Comparison of ENCODE assay signal across 9 cellular contexts in the genomic region with DNA sequence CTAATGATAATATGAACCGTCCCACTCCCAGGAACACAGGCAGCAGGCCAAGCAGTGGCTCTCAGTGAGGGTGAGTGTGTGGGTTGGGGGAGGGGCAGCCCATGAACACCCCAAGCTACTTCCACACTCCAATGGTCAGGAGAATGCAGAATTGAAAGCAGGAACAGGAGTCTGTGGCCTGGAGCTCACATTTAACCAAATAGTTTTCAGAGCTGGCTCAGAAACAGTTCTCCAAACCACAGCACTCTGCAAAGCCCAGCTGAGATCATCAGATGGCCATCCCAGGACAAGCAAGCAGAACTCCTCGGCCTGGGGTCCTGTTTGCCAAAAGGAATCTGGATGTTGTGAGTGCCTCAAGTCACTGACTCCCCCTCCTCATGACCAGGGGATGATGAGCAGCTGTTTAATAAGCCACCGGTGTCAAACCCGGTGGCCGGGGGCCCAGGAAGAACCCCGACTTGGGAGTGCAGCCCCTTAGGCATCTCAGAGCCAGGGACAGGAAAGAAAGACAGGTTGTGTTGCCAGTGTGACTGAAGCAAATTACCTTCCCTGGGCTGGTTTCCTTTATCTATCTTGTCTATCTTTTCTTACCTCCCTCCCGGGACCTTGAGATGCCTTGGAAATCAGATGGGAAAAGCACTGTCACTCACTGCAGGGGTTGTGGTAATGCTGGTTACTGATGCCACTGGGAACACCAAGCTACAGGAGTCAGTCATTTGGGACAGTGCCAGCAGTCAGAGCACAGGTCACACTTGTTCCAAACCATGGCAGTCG. TPM values are rescaled to one million over a fixed set of nuclear protein-coding genes. Genes with fewer than 3 reads are reported as not detected.
DNase-seq lines count a peak whose midpoint lies in the region; ATAC-seq and TF ChIP-seq lines count a peak whose summit lies in the region.
"Had no signal": no experiment of that assay in that cellular context is flagged by ENCODE, and none has a peak within 500 bp of the region (broad histone marks: within the 10 kb centered on the region; RNA-seq: fewer than 3 reads in every experiment).

No MANE protein-coding gene starts in this region.

- no peak for DNase-seq in Right ventricle myocardium inferior (ENCODE audit: missing footprints)
- no peak for DNase-seq in cardiac septum (ENCODE audit: low spot score)
- DNase-seq in adrenal gland: peak; percentile 24 to 67 (median 46)
- peak; percentile 31 to 54 for DNase-seq in left colon
- DNase-seq in NCI-H1694 (lab: John Stamatoyannopoulos, UW): no peak
- no peak for DNase-seq in NCI-H2081 treated with DMSO at 0.1 percent for 48 hours (lab: John Stamatoyannopoulos, UW)
- no peak for DNase-seq in NCI-H524 (lab: John Stamatoyannopoulos, UW)

- ATAC-seq in Right ventricle myocardium inferior: peak; percentile 66
- peak; percentile 54 for ATAC-seq in HG03460 (IDR thresholded peaks at IDR 0.05; ENCODE audit: unreplicated experiment)
- peak; percentile 33 for ATAC-seq in left colon
- ATAC-seq: activated naive CD4-positive, alpha-beta T cell treated with anti-CD3 and anti-CD28 coated beads, Interleukin-2, amount 50 U/mL, for 72 hours had no signal

- 48 to 63% (median 60%) methylated on average over 4 to 8 of the region's 8 CpGs for WGBS in adrenal gland, 4 donors

- no peaks in the 10 kb centered on the region for H3K9me3 ChIP-seq in adrenal gland (replicated peaks in 1 of 3)

- H3K4me3 ChIP-seq in adrenal gland: no peak overlapping the region

- intact Hi-C loops in Right ventricle myocardium inferior (cut with DNase I) (no loop called here), cardiac septum (cut with DNase I) (no loop called here), adrenal gland (cut with DNase I) (no loop called here), left colon (cut with DNase I, micrococcal nuclease) (no loop called here)

- TF ChIP-seq CTCF in adrenal gland (IDR thresholded peaks at IDR 0.05): no peak

- no peaks in the 10 kb centered on the region for H3K36me3 ChIP-seq in adrenal gland (replicated peaks in 1 of 2)

- peaks cover 3 to 18% of the 10 kb centered on the region in 2 donors for H3K4me1 ChIP-seq in adrenal gland (replicated peaks in 1 of 2)

- no peaks in the 10 kb centered on the region for H3K27me3 ChIP-seq in adrenal gland

- TF ChIP-seq POLR2A in adrenal gland (IDR thresholded peaks at IDR 0.05): no peak

- H3K27ac ChIP-seq in adrenal gland: no peak overlapping the region

RNA-seq across cellular contexts. Expression of gene DEGS1, which starts 20.4 kb away (rescaled TPM):
- total RNA-seq in Right ventricle myocardium inferior: 63.8 TPM
- 36.1 TPM for total RNA-seq in cardiac septum
- total RNA-seq in adrenal gland: 10 to 100 TPM; 31.4 to 77.4 (median 51.2) TPM
- 10 to 100 TPM; 24.5 to 73.8 (median 33.3) TPM for polyA plus RNA-seq in adrenal gland
- total RNA-seq in left colon: 10 to 100 TPM; 12.8 to 20.9 TPM

Comparison
In these comparisons a context has a peak if more than half of its experiments do, and no peak if none do; other contexts are left out.
1. DNase-seq: peak in adrenal gland (7 of 7) and left colon (2 of 2); none in Right ventricle myocardium inferior (single experiment), cardiac septum (single experiment), NCI-H1694 (single experiment), NCI-H2081 treated with DMSO at 0.1 percent for 48 hours (single experiment) and NCI-H524 (0 of 2).
2. Peak in every context shown above with its lines, with median percentiles within 50 percentile points of each other: ATAC-seq.